Comparison of ENCODE assay signal across 35 cellular contexts in the genomic region with DNA sequence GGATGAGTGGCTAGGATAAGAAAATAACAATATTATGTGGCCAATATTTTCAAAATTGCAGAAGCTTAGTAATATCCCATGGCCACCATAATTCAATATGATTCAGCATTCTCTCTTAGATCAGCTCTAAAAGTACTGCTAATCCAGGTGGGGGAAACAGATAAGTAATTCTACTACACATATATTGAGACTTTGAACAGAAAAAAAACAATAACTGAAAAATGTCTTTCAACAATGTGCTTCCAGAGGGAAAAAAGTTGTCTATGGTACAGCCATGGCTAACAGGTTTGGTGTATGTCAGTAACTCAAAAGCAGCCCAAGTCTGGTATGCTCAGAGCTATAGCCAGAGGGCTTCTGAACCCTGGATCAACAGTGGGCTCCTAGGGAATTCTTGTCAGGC.
"Had no signal": no experiment of that assay in that cellular context is flagged by ENCODE, and none has a peak within 500 bp of the region (broad histone marks: within the 10 kb centered on the region; RNA-seq: fewer than 3 reads in every experiment).

No MANE protein-coding gene starts in this region.

- H3K27me3 ChIP-seq: brain microvascular endothelial cell, dorsolateral prefrontal cortex, esophagus muscularis mucosa, foreskin keratinocyte, gastrocnemius medialis, heart left ventricle had no signal

- H3K4me1 ChIP-seq: esophagus muscularis mucosa, foreskin keratinocyte, gastrocnemius medialis, heart left ventricle had no signal

- FAIRE-seq: astrocyte, bronchial epithelial cell had no signal

- H3K4me3 ChIP-seq: coronary artery, dorsolateral prefrontal cortex, esophagus muscularis mucosa, gastrocnemius medialis, heart left ventricle had no signal

- H3K27ac Mint-ChIP-seq: activated B cell treated with CpG ODN at 0.5 μM for 24 hours; activated CD8-positive, alpha-beta memory T cell treated with anti-CD3 and anti-CD28 coated beads, Interleukin-2, amount 10 ng/mL, durations not matched to agents 7 days and 5 days; activated CD8-positive, alpha-beta T cell treated with anti-CD3 and anti-CD28 coated beads for 36 hours; activated naive CD4-positive, alpha-beta T cell treated with anti-CD3 and anti-CD28 coated beads for 36 hours; activated naive CD4-positive, alpha-beta T cell treated with anti-CD3 and anti-CD28 coated beads, Interleukin-2, amount 50 U/mL, for 24 hours; activated naive CD8-positive, alpha-beta T cell treated with anti-CD3 and anti-CD28 coated beads, Interleukin-2, amount 10 ng/mL, durations not matched to agents 7 days and 5 days; activated T-cell treated with anti-CD3 and anti-CD28 coated beads, Interleukin-2, amount 50 U/mL, for 24 hours; activated T-helper 17 cell treated with anti-CD3 and anti-CD28 coated beads, Interleukin-2, amount 50 U/mL, for 72 hours; dendritic cell treated with granulocyte-macrophage colony-stimulating factor and Interleukin-4, amounts not matched to agents 40 ng/mL and 50 ng/mL, for 4 days; endodermal cell; T-helper 17 cell; T-helper 2 cell treated with Interferon-gamma antibody and Interleukin-4, amounts not matched to agents 5 μg/mL and 100 μg/mL, for 36 hours had no signal

- H3K4me1 Mint-ChIP-seq: activated B cell treated with CpG ODN at 0.5 μM for 24 hours; activated naive CD4-positive, alpha-beta T cell treated with anti-CD3 and anti-CD28 coated beads, Interleukin-2, amount 50 U/mL, for 24 hours; activated naive CD8-positive, alpha-beta T cell treated with anti-CD3 and anti-CD28 coated beads, Interleukin-2, amount 10 ng/mL, durations not matched to agents 7 days and 5 days; activated T-helper 17 cell treated with anti-CD3 and anti-CD28 coated beads, Interleukin-2, amount 50 U/mL, for 72 hours; central memory CD8-positive, alpha-beta T cell; T-helper 17 cell had no signal

- H3K27ac ChIP-seq: brain microvascular endothelial cell, coronary artery, dorsolateral prefrontal cortex, esophagus muscularis mucosa, foreskin keratinocyte, gastrocnemius medialis, heart left ventricle, WERI-Rb-1 had no signal

- ATAC-seq: activated CD4-positive, CD25-positive, alpha-beta regulatory T cell treated with anti-CD3 and anti-CD28 coated beads, Interleukin-2, amount 50 U/mL, for 24 hours; activated CD8-positive, alpha-beta memory T cell treated with anti-CD3 and anti-CD28 coated beads, Interleukin-2, amount 10 ng/mL, durations not matched to agents 7 days and 5 days; activated CD8-positive, alpha-beta T cell treated with anti-CD3 and anti-CD28 coated beads for 36 hours; activated T-helper 17 cell treated with anti-CD3 and anti-CD28 coated beads, Interleukin-2, amount 50 U/mL, for 72 hours; foreskin keratinocyte; gastrocnemius medialis; heart left ventricle; T-helper 17 cell had no signal

- H3K4me3 Mint-ChIP-seq: activated B cell treated with CpG ODN at 0.5 μM for 24 hours; activated CD8-positive, alpha-beta memory T cell treated with anti-CD3 and anti-CD28 coated beads, Interleukin-2, amount 10 ng/mL, durations not matched to agents 7 days and 5 days; activated CD8-positive, alpha-beta T cell treated with anti-CD3 and anti-CD28 coated beads for 36 hours; activated naive CD4-positive, alpha-beta T cell treated with anti-CD3 and anti-CD28 coated beads for 36 hours; activated naive CD4-positive, alpha-beta T cell treated with anti-CD3 and anti-CD28 coated beads, Interleukin-2, amount 50 U/mL, for 24 hours; activated naive CD8-positive, alpha-beta T cell treated with anti-CD3 and anti-CD28 coated beads, Interleukin-2, amount 10 ng/mL, durations not matched to agents 7 days and 5 days; activated T-cell treated with anti-CD3 and anti-CD28 coated beads, Interleukin-2, amount 50 U/mL, for 24 hours; activated T-helper 17 cell treated with anti-CD3 and anti-CD28 coated beads, Interleukin-2, amount 50 U/mL, for 72 hours; central memory CD8-positive, alpha-beta T cell; dendritic cell treated with granulocyte-macrophage colony-stimulating factor and Interleukin-4, amounts not matched to agents 40 ng/mL and 50 ng/mL, for 4 days; endodermal cell; T-helper 17 cell; T-helper 2 cell treated with Interferon-gamma antibody and Interleukin-4, amounts not matched to agents 5 μg/mL and 100 μg/mL, for 36 hours had no signal

- H3K27me3 Mint-ChIP-seq: activated B cell treated with CpG ODN at 0.5 μM for 24 hours; activated CD8-positive, alpha-beta memory T cell treated with anti-CD3 and anti-CD28 coated beads, Interleukin-2, amount 10 ng/mL, durations not matched to agents 7 days and 5 days; activated CD8-positive, alpha-beta T cell treated with anti-CD3 and anti-CD28 coated beads for 36 hours; activated naive CD4-positive, alpha-beta T cell treated with anti-CD3 and anti-CD28 coated beads, Interleukin-2, amount 50 U/mL, for 24 hours; activated naive CD8-positive, alpha-beta T cell treated with anti-CD3 and anti-CD28 coated beads, Interleukin-2, amount 10 ng/mL, durations not matched to agents 7 days and 5 days; activated T-cell treated with anti-CD3 and anti-CD28 coated beads, Interleukin-2, amount 50 U/mL, for 24 hours; activated T-helper 17 cell treated with anti-CD3 and anti-CD28 coated beads, Interleukin-2, amount 50 U/mL, for 72 hours; central memory CD8-positive, alpha-beta T cell; dendritic cell treated with granulocyte-macrophage colony-stimulating factor and Interleukin-4, amounts not matched to agents 40 ng/mL and 50 ng/mL, for 4 days; T-helper 17 cell had no signal

- H3K9me3 ChIP-seq: esophagus muscularis mucosa, gastrocnemius medialis, heart left ventricle had no signal

- DNase-seq: activated B cell treated with CpG ODN at 0.5 μM for 24 hours; activated CD4-positive, alpha-beta T cell treated with anti-CD3 and anti-CD28 coated beads for 48 hours; activated CD4-positive, alpha-beta T cell treated with anti-CD3 and anti-CD28 coated beads, Interleukin-2, amount 50 U/mL, for 1 hour; activated CD4-positive, alpha-beta T cell treated with anti-CD3 and anti-CD28 coated beads, Interleukin-2, amount 50 U/mL, for 48 hours; activated CD8-positive, alpha-beta memory T cell treated with anti-CD3 and anti-CD28 coated beads, Interleukin-2, amount 10 ng/mL, durations not matched to agents 7 days and 5 days; activated CD8-positive, alpha-beta memory T cell treated with anti-CD3 and anti-CD28 coated beads, Interleukin-2, amount 50 U/mL, for 4 hours; activated CD8-positive, alpha-beta T cell treated with anti-CD3 and anti-CD28 coated beads for 36 hours; activated effector memory CD4-positive, alpha-beta T cell treated with anti-CD3 and anti-CD28 coated beads, Interleukin-2, amount 50 U/mL, for 16 hours; activated naive CD4-positive, alpha-beta T cell treated with anti-CD3 and anti-CD28 coated beads for 36 hours; activated naive CD8-positive, alpha-beta T cell treated with anti-CD3 and anti-CD28 coated beads, Interleukin-2, amount 10 ng/mL, durations not matched to agents 7 days and 5 days; activated T-cell treated with anti-CD3 and anti-CD28 coated beads, Interleukin-2, amount 50 U/mL, for 24 hours; amniotic stem cell; anterior cingulate cortex; brain microvascular endothelial cell; dorsolateral prefrontal cortex; effector memory CD4-positive, alpha-beta T cell; endodermal cell; foreskin keratinocyte; gastrocnemius medialis; glutamatergic neuron; heart left ventricle; T-helper 1 cell; T-helper 17 cell; T1000; WERI-Rb-1 had no signal

- H3K9me3 Mint-ChIP-seq: activated B cell treated with CpG ODN at 0.5 μM for 24 hours; activated CD8-positive, alpha-beta T cell treated with anti-CD3 and anti-CD28 coated beads for 36 hours; activated naive CD4-positive, alpha-beta T cell treated with anti-CD3 and anti-CD28 coated beads for 36 hours; activated naive CD4-positive, alpha-beta T cell treated with anti-CD3 and anti-CD28 coated beads, Interleukin-2, amount 50 U/mL, for 24 hours; activated naive CD8-positive, alpha-beta T cell treated with anti-CD3 and anti-CD28 coated beads, Interleukin-2, amount 10 ng/mL, durations not matched to agents 7 days and 5 days; activated T-cell treated with anti-CD3 and anti-CD28 coated beads, Interleukin-2, amount 50 U/mL, for 24 hours; activated T-helper 17 cell treated with anti-CD3 and anti-CD28 coated beads, Interleukin-2, amount 50 U/mL, for 72 hours; central memory CD8-positive, alpha-beta T cell; dendritic cell treated with granulocyte-macrophage colony-stimulating factor and Interleukin-4, amounts not matched to agents 40 ng/mL and 50 ng/mL, for 4 days; endodermal cell; T-helper 2 cell treated with Interferon-gamma antibody and Interleukin-4, amounts not matched to agents 5 μg/mL and 100 μg/mL, for 36 hours had no signal
